Comparison of ENCODE assay signal across 9 cellular contexts in the genomic region with DNA sequence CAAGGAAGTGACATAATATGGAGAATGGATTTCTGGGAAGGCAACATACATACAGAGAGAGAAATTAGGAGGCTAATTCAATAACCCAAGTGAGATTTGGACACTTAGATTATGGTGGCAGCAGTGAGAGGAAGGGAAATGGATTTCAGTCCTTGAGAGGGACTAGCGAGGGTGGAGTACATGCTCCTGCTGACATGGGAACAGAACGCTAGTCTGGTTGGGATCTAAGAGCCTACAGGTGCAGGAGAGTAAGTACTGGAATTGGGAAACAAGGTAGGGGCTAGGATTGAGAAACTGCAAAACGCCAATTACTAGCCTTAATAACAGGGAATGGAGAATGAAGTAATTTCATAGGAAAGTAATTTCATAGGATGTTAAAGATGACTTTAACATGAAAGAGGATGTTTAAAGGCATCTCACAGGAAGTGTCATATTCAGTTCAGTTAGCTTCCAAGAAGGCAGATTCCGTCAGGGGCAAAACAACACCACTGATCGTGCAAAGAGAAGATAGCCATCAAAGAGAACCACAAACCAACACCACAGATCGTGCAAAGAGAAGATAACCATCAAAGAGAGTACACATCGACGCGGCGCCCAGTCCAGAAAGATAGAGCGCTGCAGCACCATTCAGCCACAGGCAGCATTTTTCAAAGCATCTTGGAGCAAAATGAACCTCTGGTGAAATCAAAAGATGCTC. TPM values are rescaled to one million over a fixed set of nuclear protein-coding genes. Genes with fewer than 3 reads are reported as not detected.
A peak's percentile ranks its signal among the peaks of the same experiment; 100 is the strongest.
DNase-seq lines count a peak whose midpoint lies in the region; ATAC-seq, FAIRE-seq and TF ChIP-seq lines count a peak whose summit lies in the region.
"Had no signal": no experiment of that assay in that cellular context is flagged by ENCODE, and none has a peak within 500 bp of the region (broad histone marks: within the 10 kb centered on the region; RNA-seq: fewer than 3 reads in every experiment).

No MANE protein-coding gene starts in this region.

- no peaks in the 10 kb centered on the region for H4K20me1 ChIP-seq in K562 (replicated peaks; ENCODE audit: control insufficient read depth, insufficient read depth, low read length)

- no peaks in the 10 kb centered on the region for H3K36me3 Mint-ChIP-seq in activated CD4-positive, alpha-beta T cell treated with anti-CD3 and anti-CD28 coated beads for 36 hours (ENCODE audit: low read depth)
- H3K36me3 Mint-ChIP-seq: naive B cell had no signal

- H3K4me1 ChIP-seq in K562 (replicated peaks in 1 of 2; ENCODE audit: control insufficient read depth in 2 of 2, insufficient read depth in 2 of 2, low read length in 2 of 2): peaks cover 0 to 18% of the 10 kb centered on the region in 2 experiments; a peak in 4 of 5 replicates
- no peaks in the 10 kb centered on the region for H3K4me1 ChIP-seq in A673 (ENCODE audit: insufficient read depth, low read length, poor library complexity, severe bottlenecking)

- peak overlapping the region; percentile 88 for H3K27ac Mint-ChIP-seq in activated CD4-positive, alpha-beta T cell treated with anti-CD3 and anti-CD28 coated beads for 36 hours

- H3K9me3 ChIP-seq in K562 (replicated peaks; ENCODE audit: control insufficient read depth, insufficient read depth, low read depth, low read length): no peaks in the 10 kb centered on the region
- no peaks in the 10 kb centered on the region for H3K9me3 ChIP-seq in A673 (ENCODE audit: low read depth, low read length, poor library complexity, severe bottlenecking)

- H3K27me3 ChIP-seq in K562 (ENCODE audit: control insufficient read depth in 2 of 2, insufficient read depth in 2 of 2, low read length in 2 of 2): no peaks in the 10 kb centered on the region
- H3K27me3 ChIP-seq in A673 (replicated peaks; ENCODE audit: insufficient read depth, low read depth, low read length, poor library complexity): no peaks in the 10 kb centered on the region

- DNase-seq in activated CD4-positive, alpha-beta T cell treated with anti-CD3 and anti-CD28 coated beads for 36 hours: peak; percentile 76
- DNase-seq in K562 (ENCODE audit: extremely low read depth in 1 of 4, low spot score in 3 of 4) (no peak), substantia nigra (lab: John Stamatoyannopoulos, UW) (no peak), A673 (ENCODE audit: low spot score) (no peak), NCI-H510A (lab: John Stamatoyannopoulos, UW) (no peak)
- peak; percentile 30 to 39 for DNase-seq in stimulated activated CD8-positive, alpha-beta memory T cell treated with anti-CD3 and anti-CD28 coated beads, Interleukin-2, amount 100 ng/mL, for 1 hour (ENCODE audit: low read depth in 2 of 2)
- DNase-seq: naive B cell had no signal

- CTCF ChIA-PET in activated CD4-positive, alpha-beta T cell treated with anti-CD3 and anti-CD28 coated beads for 36 hours (lab: Charles Lee): interaction anchor here (2.2 to 4.6 kb wide), 2 partner anchors 12 to 96 kb away, joined by 5 to 32 read pairs; a partner anchor contains a TSS
- CTCF ChIA-PET in K562 (lab: Yijun Ruan, JAX; ENCODE audit: low intra/inter-chr PET ratio) (interaction anchor here (0.6 kb wide), 1 partner anchor 514 kb away, joined by 3 read pairs; no protein-coding TSS in a partner anchor), A673 (lab: Charles Lee) (no interaction called here)

- no peaks in the 10 kb centered on the region for H3K36me3 ChIP-seq in K562 (ENCODE audit: control insufficient read depth, insufficient read depth, low read length)
- H3K36me3 ChIP-seq in A673 (ENCODE audit: insufficient read depth, low read length, poor library complexity, severe bottlenecking): no peaks in the 10 kb centered on the region

- no peak for TF ChIP-seq POLR2A in K562 (conservative IDR thresholded peaks at IDR 0.05)

- TF ChIP-seq CTCF in K562 (IDR thresholded peaks at IDR 0.05 in 2 of 3, conservative IDR thresholded peaks at IDR 0.05 in 1 of 3; ENCODE audit: insufficient read depth in 2 of 3, low read depth in 1 of 3, low read length in 3 of 3) (no peak), A673 (conservative IDR thresholded peaks at IDR 0.05; ENCODE audit: low read depth, low read length) (no peak)

- no peak overlapping the region for H3K4me3 ChIP-seq in K562
- H3K4me3 ChIP-seq in A673 (ENCODE audit: low read depth, low read length, poor library complexity, severe bottlenecking): no peak overlapping the region

- intact Hi-C loops in activated CD4-positive, alpha-beta T cell treated with anti-CD3 and anti-CD28 coated beads for 36 hours (cut with DNase I, micrococcal nuclease): loop anchor here (1.0 to 2.0 kb wide), 6 partner anchors 9 to 276 kb away; no protein-coding TSS in a partner anchor
- intact Hi-C loops in K562 (cut with micrococcal nuclease) (no loop called here), A673 (cut with micrococcal nuclease; ENCODE audit: unreplicated experiment) (no loop called here)

- H3K27ac ChIP-seq in K562 (ENCODE audit: extremely low read depth, low read depth, low read length) (no peak overlapping the region), substantia nigra (ENCODE audit: low read depth, low read length, poor library complexity, severe bottlenecking) (no peak overlapping the region), A673 (ENCODE audit: low read depth, low read length, poor library complexity, severe bottlenecking) (no peak overlapping the region)

- in situ Hi-C loops in K562 (cut with MboI): no loop called here

- no peaks in the 10 kb centered on the region for H3K27me3 Mint-ChIP-seq in activated CD4-positive, alpha-beta T cell treated with anti-CD3 and anti-CD28 coated beads for 36 hours
- H3K27me3 Mint-ChIP-seq: naive B cell had no signal

- no peaks in the 10 kb centered on the region for H3K79me2 ChIP-seq in K562 (ENCODE audit: control insufficient read depth, insufficient read depth, low read length)

- no peak; the same call in 1 of the 2 replicates for TF ChIP-seq EP300 in K562 (IDR thresholded peaks at IDR 0.05; ENCODE audit: low read length)

- 0 out of 4 replicates have a peak, but pooled peaks of 1 of the 2 experiments have one; percentile 11 for TF ChIP-seq RAD21 in K562 (CRISPR knock-in tag; conservative IDR thresholded peaks at IDR 0.05 in 1 of 2, IDR thresholded peaks at IDR 0.05 in 1 of 2)

- H3K4me2 ChIP-seq in K562 (ENCODE audit: insufficient read depth, low read length): peak overlapping the region; percentile 17; the same call in 1 of the 2 replicates

- H3K9ac ChIP-seq in K562 (ENCODE audit: insufficient read depth in 1 of 2, low read depth in 2 of 2, low read length in 2 of 2): no peak overlapping the region

- no peaks in the 10 kb centered on the region for H3K9me3 Mint-ChIP-seq in activated CD4-positive, alpha-beta T cell treated with anti-CD3 and anti-CD28 coated beads for 36 hours (ENCODE audit: low read depth)

- POLR2A ChIA-PET in activated CD4-positive, alpha-beta T cell treated with anti-CD3 and anti-CD28 coated beads for 36 hours (lab: Charles Lee): interaction anchor here (1.8 kb wide), 1 partner anchor 93 kb away, joined by 5 read pairs; no protein-coding TSS in a partner anchor
- POLR2A ChIA-PET in K562 (lab: Yijun Ruan, JAX): no interaction called here
- POLR2A ChIA-PET in A673 (lab: Charles Lee; ENCODE audit: low non-redundant PET): no interaction called here

- FAIRE-seq in K562 (lab: Jason Lieb, UNC): no peak

- H2AFZ ChIP-seq in K562 (ENCODE audit: low read depth, low read length): peak overlapping the region; percentile 67

- peak overlapping the region; percentile 45 for H3K4me3 Mint-ChIP-seq in activated CD4-positive, alpha-beta T cell treated with anti-CD3 and anti-CD28 coated beads for 36 hours
- H3K4me3 Mint-ChIP-seq: naive B cell had no signal

- BruUV-seq in K562 (replicated peaks; lab: Mats Ljungman, UMichigan): no TSS peak
- no TSS peak for BruUV-seq in A673 (replicated peaks; lab: Mats Ljungman, UMichigan)

- H3K9me1 ChIP-seq in K562 (ENCODE audit: control insufficient read depth, insufficient read depth, low read length): no peaks in the 10 kb centered on the region

- WGBS in K562 (ENCODE audit: insufficient coverage, low coverage, missing lambda C conversion rate): 7% methylated on average over 11 of the region's 11 CpGs

- peaks cover 43% of the 10 kb centered on the region for H3K4me1 Mint-ChIP-seq in activated CD4-positive, alpha-beta T cell treated with anti-CD3 and anti-CD28 coated beads for 36 hours

- ATAC-seq in HG02852 (IDR thresholded peaks at IDR 0.05; ENCODE audit: unreplicated experiment): peak; percentile 80
- ATAC-seq in activated CD4-positive, alpha-beta T cell treated with anti-CD3 and anti-CD28 coated beads for 36 hours: peak; percentile 70
- peak; percentile 56 for ATAC-seq in K562
- no peak for ATAC-seq in GM18511 (IDR thresholded peaks at IDR 0.05; ENCODE audit: unreplicated experiment)

TF ChIP-seq in K562, 482 proteins besides CTCF, POLR2A, EP300 and RAD21 (continues in another document):
- TF ChIP-seq, protein P1, sequence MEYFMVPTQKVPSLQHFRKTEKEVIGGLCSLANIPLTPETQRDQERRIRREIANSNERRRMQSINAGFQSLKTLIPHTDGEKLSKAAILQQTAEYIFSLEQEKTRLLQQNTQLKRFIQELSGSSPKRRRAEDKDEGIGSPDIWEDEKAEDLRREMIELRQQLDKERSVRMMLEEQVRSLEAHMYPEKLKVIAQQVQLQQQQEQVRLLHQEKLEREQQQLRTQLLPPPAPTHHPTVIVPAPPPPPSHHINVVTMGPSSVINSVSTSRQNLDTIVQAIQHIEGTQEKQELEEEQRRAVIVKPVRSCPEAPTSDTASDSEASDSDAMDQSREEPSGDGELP (CRISPR knock-in tag; IDR thresholded peaks at IDR 0.05; ENCODE audit: borderline replicate concordance): no peak
- no peak for TF ChIP-seq MBD2 (IDR thresholded peaks at IDR 0.05; ENCODE audit: borderline replicate concordance, low read depth)

RNA-seq across cellular contexts. Expression of a gene that starts 27.1 kb away (rescaled TPM):
- under 1 TPM in 1 of 2 experiments, not detected in 1; 0.16 TPM for total RNA-seq in activated CD4-positive, alpha-beta T cell treated with anti-CD3 and anti-CD28 coated beads for 36 hours
- not detected in 2 replicates for total RNA-seq in K562 (2011; cell fraction: chromatin; rRNA removed; ENCODE audit: low replicate concordance)
- not detected in 2 replicates for total RNA-seq in K562 (2011; cell fraction: nucleolus; rRNA removed)
- total RNA-seq in K562 (2011; cell fraction: nucleoplasm; rRNA removed): not detected in 2 replicates
- total RNA-seq in K562 (2014; rRNA removed) (not detected in 2 replicates), K562 (2014; rRNA removed; fragmentation: Illumina TruSeq; extraction: Trizol) (not detected in 2 replicates), K562 (2015; rRNA removed; fragmentation: Illumina TruSeq; extraction: Trizol) (not detected in 2 replicates), K562 (2021) (not detected in 2 replicates), A673 (2021) (0.79 and 1.1 TPM in 2 replicates)
- polyA plus RNA-seq in K562 (2011; rRNA removed) (not detected in 2 replicates), K562 (2014; fragmentation: Illumina TruSeq; extraction: Trizol) (not detected in 2 replicates), K562 (2014; fragmentation: Nextera tagmentation; extraction: Ambion mirVana) (not detected), K562 (2014; rRNA removed) (not detected in 2 replicates)
- polyA plus RNA-seq in K562 (2011; cell fraction: cytosol; rRNA removed): not detected in 2 replicates
- not detected in 2 replicates for polyA plus RNA-seq in K562 (2011; cell fraction: nucleus; rRNA removed)
- polyA plus RNA-seq in K562 (2012): not detected in 2 replicates
- 0.45 TPM in 1 of 2 replicates, not detected in the other for polyA minus RNA-seq in K562 (2011; rRNA and poly(A)+ RNA removed)
- polyA minus RNA-seq in K562 (2011; cell fraction: cytosol; rRNA and poly(A)+ RNA removed): not detected in 2 replicates
- polyA minus RNA-seq in K562 (2011; cell fraction: nucleus; rRNA and poly(A)+ RNA removed): not detected in 2 replicates

Comparison
In these comparisons a context has a peak if more than half of its experiments do, and no peak if none do; other contexts are left out.
1. DNase-seq: peak in activated CD4-positive, alpha-beta T cell treated with anti-CD3 and anti-CD28 coated beads for 36 hours (single experiment) and stimulated activated CD8-positive, alpha-beta memory T cell treated with anti-CD3 and anti-CD28 coated beads, Interleukin-2, amount 100 ng/mL, for 1 hour (2 of 2); none in K562 (0 of 4), substantia nigra (0 of 49), A673 (single experiment) and NCI-H510A (single experiment).
2. intact Hi-C loops: an anchor here in activated CD4-positive, alpha-beta T cell treated with anti-CD3 and anti-CD28 coated beads for 36 hours (1.0 to 2.0 kb wide); none called in K562 and A673.